ENCODE assay signal across 15 cellular contexts in genomic region chr1:45884700-45885099, GRCh38.
A peak's percentile ranks its signal among the peaks of the same experiment; 100 is the strongest.
DNase-seq lines count a peak whose midpoint lies in the region; ATAC-seq, FAIRE-seq and TF ChIP-seq lines count a peak whose summit lies in the region.
"Had no signal": no experiment of that assay in that cellular context is flagged by ENCODE, and none has a peak within 500 bp of the region (broad histone marks: within the 10 kb centered on the region; RNA-seq: fewer than 3 reads in every experiment).

No MANE protein-coding gene starts in this region.

- no peaks in the 10 kb centered on the region for H3K9me3 ChIP-seq in RWPE2 (ENCODE audit: severe bottlenecking)
- no peaks in the 10 kb centered on the region for H3K9me3 ChIP-seq in small intestine (ENCODE audit: control insufficient read depth, low read depth)

- H3K27ac ChIP-seq in RWPE2 (ENCODE audit: poor library complexity, severe bottlenecking), result no peak overlapping the region
- no peak overlapping the region for H3K27ac ChIP-seq in small intestine (ENCODE audit: low read depth in 1 of 2, low read length in 1 of 2)

- no peak for FAIRE-seq in small intestine (lab: Jason Lieb, UNC)

- H3K4me1 ChIP-seq in RWPE2 (ENCODE audit: insufficient read depth, poor library complexity, severe bottlenecking) (no peaks in the 10 kb centered on the region), small intestine (ENCODE audit: control insufficient read depth in 2 of 2, insufficient read depth in 1 of 2, low read depth in 1 of 2, low read length in 1 of 2) (no peaks in the 10 kb centered on the region)

- ATAC-seq in RWPE2 (ENCODE audit: low read depth), result 0 out of 3 replicates have a peak, but pooled peaks have one; percentile 34
- ATAC-seq: stimulated activated naive CD8-positive, alpha-beta T cell treated with anti-CD3 and anti-CD28 coated beads, Interleukin-15, amount 100 ng/mL, for 72 hours had no signal

- H3K4me3 ChIP-seq in RWPE2 (ENCODE audit: severe bottlenecking), result no peak overlapping the region
- H3K4me3 ChIP-seq in small intestine (ENCODE audit: low read depth in 1 of 2, low read length in 2 of 2), result no peak overlapping the region

- H3K27me3 ChIP-seq in RWPE2 (ENCODE audit: insufficient read depth, poor library complexity, severe bottlenecking) (no peaks in the 10 kb centered on the region), small intestine (ENCODE audit: control insufficient read depth in 2 of 2, insufficient read depth in 2 of 2, low read length in 2 of 2) (no peaks in the 10 kb centered on the region)

- H3K36me3 ChIP-seq in RWPE2 (ENCODE audit: low read depth) (no peaks in the 10 kb centered on the region), small intestine (ENCODE audit: control insufficient read depth in 2 of 2, insufficient read depth in 2 of 2, low read length in 2 of 2) (no peaks in the 10 kb centered on the region)

- no peak for TF ChIP-seq CTCF in RWPE2 (IDR thresholded peaks at IDR 0.05; ENCODE audit: poor library complexity, severe bottlenecking)

- peak; percentile 30 for DNase-seq in NCI-H510A treated with DMSO at 0.1 percent for 48 hours (lab: John Stamatoyannopoulos, UW)
- no peak for DNase-seq in NCI-H510A (lab: John Stamatoyannopoulos, UW)
- DNase-seq in RWPE2 (ENCODE audit: low spot score), result no peak
- DNase-seq in iris pigment epithelial cell (ENCODE audit: low read depth), result peak; percentile 36
- peak; percentile 61 for DNase-seq in small intestine
- no peak for DNase-seq in NCI-H1048 (lab: John Stamatoyannopoulos, UW)
- no peak for DNase-seq in NCI-H446 (lab: John Stamatoyannopoulos, UW)
- no peak for DNase-seq in foreskin melanocyte
- DNase-seq: activated CD4-positive, CD25-positive, alpha-beta regulatory T cell; activated naive CD8-positive, alpha-beta T cell treated with anti-CD3 and anti-CD28 coated beads, Interleukin-2, amount 10 ng/mL, durations not matched to agents 7 days and 5 days; islet precursor cell; NCI-H2171; NK-92 treated with Interleukin-12 subunit alpha and Interleukin-12 subunit beta, amount 100 ng/mL, for 24 hours; Right ventricle myocardium superior; stimulated activated naive CD8-positive, alpha-beta T cell treated with anti-CD3 and anti-CD28 coated beads, Interleukin-15, amount 100 ng/mL, for 72 hours had no signal

- WGBS in small intestine, 3 donors, result 79 to 85% (median 84%) methylated on average over 1 of the region's 1 CpG

Comparison
In these comparisons a context has a peak if more than half of its experiments do, and no peak if none do; other contexts are left out.
1. DNase-seq: peak in NCI-H510A treated with DMSO at 0.1 percent for 48 hours (single experiment), iris pigment epithelial cell (single experiment) and small intestine (single experiment); none in NCI-H510A (single experiment), RWPE2 (single experiment), NCI-H1048 (single experiment), NCI-H446 (0 of 2) and foreskin melanocyte (single experiment).